ENCODE assay signal across 8 cellular contexts in the genomic region with DNA sequence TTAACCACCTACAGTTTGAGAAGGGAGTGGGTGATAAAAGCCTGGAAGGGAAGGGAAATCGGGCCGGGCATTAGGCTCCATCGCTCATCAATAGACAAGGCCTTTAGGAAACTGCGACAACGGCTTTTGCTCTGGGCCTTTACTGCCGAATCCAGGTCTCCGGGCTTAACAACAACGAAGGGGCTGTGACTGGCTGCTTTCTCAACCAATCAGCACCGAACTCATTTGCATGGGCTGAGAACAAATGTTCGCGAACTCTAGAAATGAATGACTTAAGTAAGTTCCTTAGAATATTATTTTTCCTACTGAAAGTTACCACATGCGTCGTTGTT. TPM values are rescaled to one million over a fixed set of nuclear protein-coding genes. Genes with fewer than 3 reads are reported as not detected.
DNase-seq lines count a peak whose midpoint lies in the region; ATAC-seq and TF ChIP-seq lines count a peak whose summit lies in the region.

No MANE protein-coding gene starts in this region.

- DNase-seq in NCI-H2029 treated with DMSO at 0.1 percent for 48 hours (lab: John Stamatoyannopoulos, UW): peak; percentile 98
- peak; percentile 70 for DNase-seq in T-helper 9 cell
- peak; percentile 87 for DNase-seq in brain pericyte (ENCODE audit: low read depth, low spot score)
- DNase-seq in hypothalamus (lab: John Stamatoyannopoulos, UW): peak in 47 of 51 donors; percentile 17 to 94 (median 69)
- peak; percentile 93 for DNase-seq in renal cortical epithelial cell (ENCODE audit: low read depth)
- DNase-seq in NK-92 (lab: John Stamatoyannopoulos, UW; ENCODE audit: unreplicated experiment): no peak

- ATAC-seq in GM18505 (IDR thresholded peaks at IDR 0.05; ENCODE audit: unreplicated experiment) (peak; percentile 19), HG02970 (IDR thresholded peaks at IDR 0.05; ENCODE audit: low FRiP score, unreplicated experiment) (peak; percentile 28)

- TF ChIP-seq POLR2A in GM18505 (IDR thresholded peaks at IDR 0.05; ENCODE audit: borderline replicate concordance, extremely low read depth, insufficient read depth, insufficient read length): no peak

RNA-seq across cellular contexts. Expression of a gene that starts 0.3 kb away (rescaled TPM):
- total RNA-seq in renal cortical epithelial cell: not detected in 2 replicates

RNA-seq across cellular contexts. Expression of a gene that starts 0.5 kb away (rescaled TPM):
- 38.0 and 62.4 TPM in 2 replicates for total RNA-seq in renal cortical epithelial cell

RNA-seq across cellular contexts. Expression of a gene that starts 7.8 kb away (rescaled TPM):
- total RNA-seq in renal cortical epithelial cell: 14.8 and 18.4 TPM in 2 replicates

RNA-seq across cellular contexts. Expression of a gene that starts 15.6 kb away (rescaled TPM):
- 1.7 and 29.4 TPM in 2 replicates for total RNA-seq in renal cortical epithelial cell

RNA-seq across cellular contexts. Expression of a gene that starts 27.1 kb away (rescaled TPM):
- 109 and 234 TPM in 2 replicates for total RNA-seq in renal cortical epithelial cell
